ENCODE assay signal across 19 cellular contexts in genomic region chr1:79811173-79811572, GRCh38.
A peak's percentile ranks its signal among the peaks of the same experiment; 100 is the strongest.
DNase-seq lines count a peak whose midpoint lies in the region; ATAC-seq and TF ChIP-seq lines count a peak whose summit lies in the region.
"Had no signal": no experiment of that assay in that cellular context is flagged by ENCODE, and none has a peak within 500 bp of the region (broad histone marks: within the 10 kb centered on the region; RNA-seq: fewer than 3 reads in every experiment).

No MANE protein-coding gene starts in this region.

- CTCF ChIA-PET in RWPE1 (lab: Yijun Ruan, JAX), result no interaction called here
- CTCF ChIA-PET in T-cell (lab: Charles Lee), result no interaction called here

- H3K27ac ChIP-seq in RWPE1, result no peak overlapping the region
- H3K27ac ChIP-seq: colonic mucosa, skin epidermis had no signal

- no peak overlapping the region for H3K4me3 ChIP-seq in fibroblast of mammary gland (ENCODE audit: control insufficient read depth, low read depth, low read length)
- H3K4me3 ChIP-seq: colonic mucosa, skin epidermis had no signal

- ATAC-seq in T-cell (replicated peaks in 1 of 4) (no peak), HG02571 (IDR thresholded peaks at IDR 0.05; ENCODE audit: unreplicated experiment) (no peak)
- ATAC-seq: CD8-positive, alpha-beta T cell; left colon; naive thymus-derived CD8-positive, alpha-beta T cell; Right ventricle myocardium inferior had no signal

- H3K4me1 Mint-ChIP-seq in osteocyte (ENCODE audit: unreplicated experiment) (peaks cover 10% of the 10 kb centered on the region), T-cell (no peaks in the 10 kb centered on the region)
- H3K4me1 Mint-ChIP-seq: activated naive CD4-positive, alpha-beta T cell treated with anti-CD3 and anti-CD28 coated beads, Interleukin-2, amount 50 U/mL, for 24 hours; naive thymus-derived CD8-positive, alpha-beta T cell had no signal

- H3K4me3 Mint-ChIP-seq in osteocyte (ENCODE audit: unreplicated experiment) (no peak overlapping the region), T-cell (no peak overlapping the region)
- H3K4me3 Mint-ChIP-seq: activated naive CD4-positive, alpha-beta T cell treated with anti-CD3 and anti-CD28 coated beads, Interleukin-2, amount 50 U/mL, for 24 hours; CD8-positive, alpha-beta T cell; naive thymus-derived CD8-positive, alpha-beta T cell had no signal

- H3K27me3 Mint-ChIP-seq in osteocyte (ENCODE audit: unreplicated experiment) (no peaks in the 10 kb centered on the region), T-cell (no peaks in the 10 kb centered on the region)
- H3K27me3 Mint-ChIP-seq: activated naive CD4-positive, alpha-beta T cell treated with anti-CD3 and anti-CD28 coated beads, Interleukin-2, amount 50 U/mL, for 24 hours; naive thymus-derived CD8-positive, alpha-beta T cell had no signal

- H3K36me3 Mint-ChIP-seq in osteocyte (ENCODE audit: unreplicated experiment), result no peaks in the 10 kb centered on the region
- H3K36me3 Mint-ChIP-seq in T-cell, result no peaks in the 10 kb centered on the region
- H3K36me3 Mint-ChIP-seq: activated naive CD4-positive, alpha-beta T cell treated with anti-CD3 and anti-CD28 coated beads, Interleukin-2, amount 50 U/mL, for 24 hours; CD8-positive, alpha-beta T cell; naive thymus-derived CD8-positive, alpha-beta T cell had no signal

- POLR2A ChIA-PET in RWPE1 (lab: Yijun Ruan, JAX; ENCODE audit: low non-redundant PET) (no interaction called here), T-cell (lab: Charles Lee) (no interaction called here)

- TF ChIP-seq CTCF in RWPE1 (conservative IDR thresholded peaks at IDR 0.05; ENCODE audit: low read depth) (no peak), fibroblast of mammary gland (conservative IDR thresholded peaks at IDR 0.05; ENCODE audit: control insufficient read depth, insufficient read depth, low read depth, low read length) (no peak), osteocyte (IDR thresholded peaks at IDR 0.05) (no peak)

- peaks cover 6% of the 10 kb centered on the region for H3K9me3 Mint-ChIP-seq in osteocyte (ENCODE audit: unreplicated experiment)
- H3K9me3 Mint-ChIP-seq in T-cell, result peaks cover 10 to 29% (median 21%) of the 10 kb centered on the region in 3 donors
- H3K9me3 Mint-ChIP-seq: activated naive CD4-positive, alpha-beta T cell treated with anti-CD3 and anti-CD28 coated beads, Interleukin-2, amount 50 U/mL, for 24 hours had no signal

- H3K27ac Mint-ChIP-seq in osteocyte (ENCODE audit: unreplicated experiment) (peak overlapping the region; percentile 39), T-cell (no peak overlapping the region)
- H3K27ac Mint-ChIP-seq: activated naive CD4-positive, alpha-beta T cell treated with anti-CD3 and anti-CD28 coated beads, Interleukin-2, amount 50 U/mL, for 24 hours; CD8-positive, alpha-beta T cell; naive thymus-derived CD8-positive, alpha-beta T cell had no signal

- peak; percentile 83 for DNase-seq in ELR (ENCODE audit: low read depth)
- peak; percentile 20 for DNase-seq in RWPE1 (ENCODE audit: low spot score)
- peak; percentile 80 for DNase-seq in fibroblast of mammary gland (ENCODE audit: low read depth)
- DNase-seq in osteocyte (ENCODE audit: extremely low spot score, unreplicated experiment), result no peak
- no peak for DNase-seq in T-cell
- no peak for DNase-seq in stimulated activated CD4-positive, alpha-beta T cell treated with anti-CD3 and anti-CD28 coated beads, Interleukin-12 subunit alpha, Interleukin-12 subunit beta, amount 100 ng/mL, for 4 hours
- no peak for DNase-seq in NCI-H1048 (lab: John Stamatoyannopoulos, UW)
- DNase-seq: CD8-positive, alpha-beta T cell; colonic mucosa; glutamatergic neuron; left colon; naive thymus-derived CD8-positive, alpha-beta T cell; NCI-H1417 treated with DMSO at 0.1 percent for 48 hours; NCI-H524; substantia nigra had no signal

Comparison
In these comparisons a context has a peak if more than half of its experiments do, and no peak if none do; other contexts are left out.
1. DNase-seq: peak in ELR (single experiment), RWPE1 (single experiment) and fibroblast of mammary gland (single experiment); none in osteocyte (single experiment), T-cell (0 of 34), stimulated activated CD4-positive, alpha-beta T cell treated with anti-CD3 and anti-CD28 coated beads, Interleukin-12 subunit alpha, Interleukin-12 subunit beta, amount 100 ng/mL, for 4 hours (single experiment) and NCI-H1048 (single experiment).